In the genomic region with DNA sequence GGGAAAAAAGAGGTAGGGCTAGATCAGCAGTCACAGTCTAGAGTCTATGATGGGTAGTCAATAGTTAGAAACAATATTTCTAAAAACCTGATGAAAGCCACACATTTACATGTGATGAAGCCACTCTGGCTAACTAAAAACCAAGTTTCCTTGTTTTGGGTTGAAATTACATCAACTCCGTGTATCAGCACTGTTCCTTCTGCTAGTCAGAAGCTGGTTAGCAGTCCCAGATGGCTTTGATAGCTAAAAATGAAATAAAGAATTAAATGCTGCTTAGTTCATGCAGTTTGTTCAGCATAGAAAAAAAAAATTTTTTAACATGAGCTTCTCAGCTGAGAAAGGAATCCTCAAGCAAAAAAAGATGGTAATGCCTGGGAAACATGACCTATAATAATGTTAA, we compare ENCODE assay signal across 14 cellular contexts.
"Had no signal": no experiment of that assay in that cellular context is flagged by ENCODE, and none has a peak within 500 bp of the region (broad histone marks: within the 10 kb centered on the region; RNA-seq: fewer than 3 reads in every experiment).

No MANE protein-coding gene starts in this region.

- H3K9me3 ChIP-seq: prostate gland, SJCRH30 had no signal

- H3K36me3 ChIP-seq: prostate gland, SJCRH30 had no signal

- H3K27ac Mint-ChIP-seq: natural killer cell treated with Interleukin-12 subunit alpha and Interleukin-12 subunit beta and Interleukin-15 and Interleukin-18, amount 100 ng/mL, for 72 hours; type B pancreatic cell had no signal

- ATAC-seq: natural killer cell treated with Interleukin-12 subunit alpha and Interleukin-12 subunit beta and Interleukin-15 and Interleukin-18, amount 100 ng/mL, for 72 hours; right cardiac atrium; stimulated activated naive CD8-positive, alpha-beta T cell treated with anti-CD3 and anti-CD28 coated beads, Interleukin-15, Interleukin-2, amounts not matched to agents 100 U/mL and 50 U/mL, for 24 hours had no signal

- H3K27ac ChIP-seq: prostate gland, SJCRH30 had no signal

- H3K4me3 ChIP-seq: prostate gland, SJCRH30, smooth muscle cell had no signal

- H3K9me3 Mint-ChIP-seq: natural killer cell treated with Interleukin-12 subunit alpha and Interleukin-12 subunit beta and Interleukin-15 and Interleukin-18, amount 100 ng/mL, for 72 hours; type B pancreatic cell had no signal

- H3K4me1 ChIP-seq: prostate gland, SJCRH30 had no signal

- H3K27me3 ChIP-seq: SJCRH30 had no signal

- H3K4me2 ChIP-seq: smooth muscle cell had no signal

- DNase-seq: activated CD4-positive, alpha-beta T cell treated with anti-CD3 and anti-CD28 coated beads, Interleukin-2, amount 50 U/mL, for 1 hour; activated naive CD4-positive, alpha-beta T cell; activated T-cell treated with anti-CD3 and anti-CD28 coated beads for 4 hours; effector CD4-positive, alpha-beta T cell; islet precursor cell; mesendoderm; right cardiac atrium; SJCRH30; stimulated activated naive CD8-positive, alpha-beta T cell treated with anti-CD3 and anti-CD28 coated beads, Interleukin-15, Interleukin-2, amounts not matched to agents 100 U/mL and 50 U/mL, for 24 hours; T-helper 9 cell had no signal

- H3K4me3 Mint-ChIP-seq: natural killer cell treated with Interleukin-12 subunit alpha and Interleukin-12 subunit beta and Interleukin-15 and Interleukin-18, amount 100 ng/mL, for 72 hours; type B pancreatic cell had no signal

- H3K27me3 Mint-ChIP-seq: type B pancreatic cell had no signal

- H3K36me3 Mint-ChIP-seq: natural killer cell treated with Interleukin-12 subunit alpha and Interleukin-12 subunit beta and Interleukin-15 and Interleukin-18, amount 100 ng/mL, for 72 hours; type B pancreatic cell had no signal
